Comparison of ENCODE assay signal across 12 cellular contexts in the genomic region with DNA sequence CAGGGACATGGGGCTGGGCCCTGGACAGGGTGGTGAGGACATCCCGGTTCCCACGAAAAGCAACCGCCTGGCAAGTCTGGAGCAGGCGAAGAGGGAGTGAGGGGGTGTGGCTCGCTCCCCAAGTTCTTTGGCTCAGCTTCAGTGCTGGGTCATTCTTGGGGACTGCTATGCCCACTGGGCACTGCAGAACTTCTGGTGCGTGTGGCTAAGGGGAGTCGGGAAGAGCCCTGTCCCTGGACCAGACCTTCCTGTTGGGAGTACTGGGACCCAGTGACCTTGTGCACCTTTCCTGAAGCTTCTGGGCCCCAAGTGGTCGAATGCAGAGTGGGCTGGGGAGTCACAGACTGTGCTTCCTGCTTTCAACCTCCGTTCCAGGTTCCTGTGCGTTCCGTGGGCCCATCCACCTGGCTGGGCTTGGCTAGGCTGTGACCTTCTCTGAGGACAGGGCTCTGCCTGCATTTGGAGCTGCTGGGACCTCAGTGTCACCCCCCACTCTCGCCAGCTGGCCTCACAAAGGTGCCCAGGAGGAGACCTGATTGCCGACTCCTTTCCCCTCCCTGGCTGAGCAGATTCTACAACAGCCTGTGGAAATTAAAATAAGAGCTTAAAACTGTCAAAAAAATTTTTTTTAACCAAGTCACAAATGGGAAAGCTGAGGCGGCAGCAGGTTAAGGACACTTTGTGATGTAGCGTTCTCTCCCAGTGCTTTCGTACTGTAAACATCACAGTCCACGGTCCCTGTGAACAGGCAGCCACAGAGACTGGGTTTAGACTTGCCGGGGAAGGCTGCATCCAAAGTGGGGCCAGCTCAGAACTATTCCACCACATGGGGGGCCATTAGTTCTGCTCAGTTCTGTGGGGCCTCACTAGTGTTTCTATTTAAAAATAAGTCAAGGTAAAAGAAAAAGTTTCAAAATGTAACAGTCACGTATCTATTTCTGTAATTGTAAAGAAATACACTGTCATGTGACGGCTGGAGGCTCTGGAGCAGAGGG.
DNase-seq lines count a peak whose midpoint lies in the region; ATAC-seq, FAIRE-seq and TF ChIP-seq lines count a peak whose summit lies in the region.
"Had no signal": no experiment of that assay in that cellular context is flagged by ENCODE, and none has a peak within 500 bp of the region (broad histone marks: within the 10 kb centered on the region; RNA-seq: fewer than 3 reads in every experiment).

No MANE protein-coding gene starts in this region.

- H3K4me3 ChIP-seq in K562 (no peak overlapping the region), mucosa of stomach (ENCODE audit: low read length) (no peak overlapping the region), upper lobe of right lung (no peak overlapping the region)

- H3K9me3 ChIP-seq in K562 (replicated peaks; ENCODE audit: control insufficient read depth, insufficient read depth, low read depth, low read length): no peaks in the 10 kb centered on the region
- no peaks in the 10 kb centered on the region for H3K9me3 ChIP-seq in mucosa of stomach (ENCODE audit: control insufficient read depth, low read length)
- H3K9me3 ChIP-seq in upper lobe of right lung: no peaks in the 10 kb centered on the region

- in situ Hi-C loops in K562 (cut with MboI): no loop called here

- 66% methylated on average over 16 of the region's 20 CpGs for WGBS in K562 (ENCODE audit: insufficient coverage, low coverage, missing lambda C conversion rate)

- H3K4me1 ChIP-seq in K562 (replicated peaks in 1 of 2; ENCODE audit: control insufficient read depth in 2 of 2, insufficient read depth in 2 of 2, low read length in 2 of 2): peaks cover 4 to 38% of the 10 kb centered on the region in 2 experiments; a peak in 4 of 5 replicates
- peaks cover 44% of the 10 kb centered on the region for H3K4me1 ChIP-seq in mucosa of stomach (ENCODE audit: control insufficient read depth, insufficient read depth, low read length)
- peaks cover 42% of the 10 kb centered on the region for H3K4me1 ChIP-seq in upper lobe of right lung

- TF ChIP-seq POLR2A in K562 (conservative IDR thresholded peaks at IDR 0.05): no peak
- no peak for TF ChIP-seq POLR2A in H54 (IDR thresholded peaks at IDR 0.05; ENCODE audit: low read depth, low read length)

- TF ChIP-seq EP300 in K562 (IDR thresholded peaks at IDR 0.05; ENCODE audit: low read length): no peak

- POLR2A ChIA-PET in activated naive CD8-positive, alpha-beta T cell treated with anti-CD3 and anti-CD28 coated beads, Interleukin-2, amount 10 ng/mL, durations not matched to agents 7 days and 5 days (lab: Charles Lee): interaction anchor here (2.3 kb wide), 1 partner anchor 30 kb away, joined by 6 read pairs; no protein-coding TSS in a partner anchor
- POLR2A ChIA-PET in K562 (lab: Yijun Ruan, JAX): interaction anchor here (0.6 kb wide), 1 partner anchor 16 kb away, joined by 3 read pairs; no protein-coding TSS in a partner anchor

- no peaks in the 10 kb centered on the region for H3K9me3 Mint-ChIP-seq in activated naive CD8-positive, alpha-beta T cell treated with anti-CD3 and anti-CD28 coated beads, Interleukin-2, amount 10 ng/mL, durations not matched to agents 7 days and 5 days
- no peaks in the 10 kb centered on the region for H3K9me3 Mint-ChIP-seq in activated naive CD8-positive, alpha-beta T cell treated with anti-CD3 and anti-CD28 coated beads for 36 hours
- H3K9me3 Mint-ChIP-seq: activated CD4-positive, alpha-beta memory T cell treated with anti-CD3 and anti-CD28 coated beads, Interleukin-2, amount 10 ng/mL, durations not matched to agents 7 days and 5 days had no signal

- ATAC-seq in activated naive CD8-positive, alpha-beta T cell treated with anti-CD3 and anti-CD28 coated beads, Interleukin-2, amount 10 ng/mL, durations not matched to agents 7 days and 5 days (ENCODE audit: low read depth): no peak
- ATAC-seq in K562: no peak
- no peak for ATAC-seq in upper lobe of right lung
- no peak for ATAC-seq in HG02759 (IDR thresholded peaks at IDR 0.05; ENCODE audit: unreplicated experiment)
- ATAC-seq: SK-N-SH treated with all-trans-retinoic acid at 6 μM for 48 hours had no signal

- H3K36me3 Mint-ChIP-seq in activated naive CD8-positive, alpha-beta T cell treated with anti-CD3 and anti-CD28 coated beads, Interleukin-2, amount 10 ng/mL, durations not matched to agents 7 days and 5 days: no peaks in the 10 kb centered on the region
- no peaks in the 10 kb centered on the region for H3K36me3 Mint-ChIP-seq in activated naive CD8-positive, alpha-beta T cell treated with anti-CD3 and anti-CD28 coated beads for 36 hours

- no peak for TF ChIP-seq RAD21 in K562 (CRISPR knock-in tag; conservative IDR thresholded peaks at IDR 0.05 in 1 of 2, IDR thresholded peaks at IDR 0.05 in 1 of 2)

- peaks cover 6% of the 10 kb centered on the region; the same call in 2 of the 3 replicates for H3K79me2 ChIP-seq in K562 (ENCODE audit: control insufficient read depth, insufficient read depth, low read length)

- FAIRE-seq in K562 (lab: Jason Lieb, UNC) (no peak), H54 (lab: Jason Lieb, UNC) (no peak)
- FAIRE-seq: astrocyte, small intestine had no signal

- peaks cover 2% of the 10 kb centered on the region for H3K27me3 Mint-ChIP-seq in activated naive CD8-positive, alpha-beta T cell treated with anti-CD3 and anti-CD28 coated beads, Interleukin-2, amount 10 ng/mL, durations not matched to agents 7 days and 5 days
- H3K27me3 Mint-ChIP-seq in activated naive CD8-positive, alpha-beta T cell treated with anti-CD3 and anti-CD28 coated beads for 36 hours: no peaks in the 10 kb centered on the region
- H3K27me3 Mint-ChIP-seq: activated CD4-positive, alpha-beta memory T cell treated with anti-CD3 and anti-CD28 coated beads, Interleukin-2, amount 10 ng/mL, durations not matched to agents 7 days and 5 days had no signal

- H3K9ac ChIP-seq in K562 (ENCODE audit: insufficient read depth in 1 of 2, low read depth in 2 of 2, low read length in 2 of 2) (peak overlapping the region in 1 of 2 experiments; percentile 84; a peak in 2 of 4 replicates), mucosa of stomach (ENCODE audit: low read length) (peak overlapping the region; percentile 13)

- H4K20me1 ChIP-seq in K562 (replicated peaks; ENCODE audit: control insufficient read depth, insufficient read depth, low read length): no peaks in the 10 kb centered on the region

- TF ChIP-seq CTCF in K562 (IDR thresholded peaks at IDR 0.05 in 2 of 3, conservative IDR thresholded peaks at IDR 0.05 in 1 of 3; ENCODE audit: insufficient read depth in 2 of 3, low read depth in 1 of 3, low read length in 3 of 3) (no peak), upper lobe of right lung (IDR thresholded peaks at IDR 0.05) (no peak)

- no TSS peak for BruUV-seq in K562 (replicated peaks; lab: Mats Ljungman, UMichigan)

- CTCF ChIA-PET in K562 (lab: Yijun Ruan, JAX; ENCODE audit: low intra/inter-chr PET ratio): no interaction called here

- H3K27me3 ChIP-seq in K562 (ENCODE audit: control insufficient read depth in 2 of 2, insufficient read depth in 2 of 2, low read length in 2 of 2) (no peaks in the 10 kb centered on the region), mucosa of stomach (ENCODE audit: control insufficient read depth, insufficient read depth, low read length) (no peaks in the 10 kb centered on the region), upper lobe of right lung (no peaks in the 10 kb centered on the region)

- H3K27ac ChIP-seq in K562 (ENCODE audit: extremely low read depth, low read depth, low read length) (no peak overlapping the region), upper lobe of right lung (peak overlapping the region; percentile 45)

- peaks cover 14% of the 10 kb centered on the region for H3K4me1 Mint-ChIP-seq in activated naive CD8-positive, alpha-beta T cell treated with anti-CD3 and anti-CD28 coated beads, Interleukin-2, amount 10 ng/mL, durations not matched to agents 7 days and 5 days
- H3K4me1 Mint-ChIP-seq in activated naive CD8-positive, alpha-beta T cell treated with anti-CD3 and anti-CD28 coated beads for 36 hours: peaks cover 15% of the 10 kb centered on the region

- H3K36me3 ChIP-seq in K562 (ENCODE audit: control insufficient read depth, insufficient read depth, low read length) (no peaks in the 10 kb centered on the region), mucosa of stomach (ENCODE audit: control insufficient read depth, insufficient read depth, low read length) (no peaks in the 10 kb centered on the region), upper lobe of right lung (no peaks in the 10 kb centered on the region)

- no peak overlapping the region for H3K4me3 Mint-ChIP-seq in activated naive CD8-positive, alpha-beta T cell treated with anti-CD3 and anti-CD28 coated beads, Interleukin-2, amount 10 ng/mL, durations not matched to agents 7 days and 5 days
- no peak overlapping the region for H3K4me3 Mint-ChIP-seq in activated naive CD8-positive, alpha-beta T cell treated with anti-CD3 and anti-CD28 coated beads for 36 hours
- H3K4me3 Mint-ChIP-seq: activated CD4-positive, alpha-beta memory T cell treated with anti-CD3 and anti-CD28 coated beads, Interleukin-2, amount 10 ng/mL, durations not matched to agents 7 days and 5 days had no signal

- no peaks in the 10 kb centered on the region for H3K9me1 ChIP-seq in K562 (ENCODE audit: control insufficient read depth, insufficient read depth, low read length)

- intact Hi-C loops in K562 (cut with micrococcal nuclease) (no loop called here), upper lobe of right lung (cut with DNase I) (no loop called here)

- H3K27ac Mint-ChIP-seq in activated naive CD8-positive, alpha-beta T cell treated with anti-CD3 and anti-CD28 coated beads, Interleukin-2, amount 10 ng/mL, durations not matched to agents 7 days and 5 days: no peak overlapping the region
- no peak overlapping the region for H3K27ac Mint-ChIP-seq in activated naive CD8-positive, alpha-beta T cell treated with anti-CD3 and anti-CD28 coated beads for 36 hours
- H3K27ac Mint-ChIP-seq: activated CD4-positive, alpha-beta memory T cell treated with anti-CD3 and anti-CD28 coated beads, Interleukin-2, amount 10 ng/mL, durations not matched to agents 7 days and 5 days had no signal

- H3K4me2 ChIP-seq in K562 (ENCODE audit: insufficient read depth, low read length): no peak overlapping the region

- peak; percentile 8 for DNase-seq in activated naive CD8-positive, alpha-beta T cell treated with anti-CD3 and anti-CD28 coated beads, Interleukin-2, amount 10 ng/mL, durations not matched to agents 7 days and 5 days
- no peak for DNase-seq in activated naive CD8-positive, alpha-beta T cell treated with anti-CD3 and anti-CD28 coated beads for 36 hours
- DNase-seq in K562 (ENCODE audit: extremely low read depth in 1 of 4, low spot score in 3 of 4) (no peak), upper lobe of right lung (peak; percentile 47), H54 (ENCODE audit: insufficient read length, low spot score) (no peak), COLO829 (ENCODE audit: low spot score) (no peak)
- DNase-seq: activated CD4-positive, alpha-beta memory T cell treated with anti-CD3 and anti-CD28 coated beads, Interleukin-2, amount 10 ng/mL, durations not matched to agents 7 days and 5 days; small intestine had no signal

- H2AFZ ChIP-seq in K562 (ENCODE audit: low read depth, low read length): peak overlapping the region; percentile 61

TF ChIP-seq in K562, 482 proteins besides CTCF, POLR2A, EP300 and RAD21 (continues in another document):
- TF ChIP-seq PTBP1 (IDR thresholded peaks at IDR 0.05; ENCODE audit: low read depth, low read length): no peak

Comparison
In these comparisons a context has a peak if more than half of its experiments do, and no peak if none do; other contexts are left out.
1. DNase-seq: peak in activated naive CD8-positive, alpha-beta T cell treated with anti-CD3 and anti-CD28 coated beads, Interleukin-2, amount 10 ng/mL, durations not matched to agents 7 days and 5 days (single experiment) and upper lobe of right lung (single experiment); none in activated naive CD8-positive, alpha-beta T cell treated with anti-CD3 and anti-CD28 coated beads for 36 hours (single experiment), K562 (0 of 4), H54 (single experiment) and COLO829 (single experiment).